Comparison of ENCODE assay signal across 1 cellular context in the genomic region with DNA sequence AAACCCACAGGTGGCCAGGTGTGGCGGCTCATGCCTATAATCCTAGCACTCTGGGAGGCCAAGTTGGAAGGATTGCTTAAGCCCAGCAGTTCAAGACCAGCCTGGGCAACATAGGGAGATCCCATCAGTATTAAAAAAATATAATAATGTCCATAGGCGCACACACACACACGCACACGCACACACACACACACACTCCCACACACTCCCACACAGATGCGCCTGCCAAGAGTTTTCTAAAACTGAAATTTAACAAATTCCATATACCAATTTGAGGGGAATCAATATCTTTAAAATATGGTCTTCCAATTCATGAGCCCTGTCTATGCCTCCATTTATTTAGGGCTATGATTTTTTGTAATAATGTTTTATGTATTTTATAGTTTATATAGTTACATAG.
TF ChIP-seq lines count a peak whose summit lies in the region.

No MANE protein-coding gene starts in this region.

TF ChIP-seq in K562, 482 proteins besides CTCF, POLR2A, EP300 and RAD21:
- no peak for TF ChIP-seq TEAD1 (CRISPR knock-in tag; IDR thresholded peaks at IDR 0.05)
- TF ChIP-seq EGR1 (conservative IDR thresholded peaks at IDR 0.05), result peak; percentile 58
- TF ChIP-seq CCAR2 (IDR thresholded peaks at IDR 0.05; ENCODE audit: low read depth, low read length), result no peak
- TF ChIP-seq, protein P1, sequence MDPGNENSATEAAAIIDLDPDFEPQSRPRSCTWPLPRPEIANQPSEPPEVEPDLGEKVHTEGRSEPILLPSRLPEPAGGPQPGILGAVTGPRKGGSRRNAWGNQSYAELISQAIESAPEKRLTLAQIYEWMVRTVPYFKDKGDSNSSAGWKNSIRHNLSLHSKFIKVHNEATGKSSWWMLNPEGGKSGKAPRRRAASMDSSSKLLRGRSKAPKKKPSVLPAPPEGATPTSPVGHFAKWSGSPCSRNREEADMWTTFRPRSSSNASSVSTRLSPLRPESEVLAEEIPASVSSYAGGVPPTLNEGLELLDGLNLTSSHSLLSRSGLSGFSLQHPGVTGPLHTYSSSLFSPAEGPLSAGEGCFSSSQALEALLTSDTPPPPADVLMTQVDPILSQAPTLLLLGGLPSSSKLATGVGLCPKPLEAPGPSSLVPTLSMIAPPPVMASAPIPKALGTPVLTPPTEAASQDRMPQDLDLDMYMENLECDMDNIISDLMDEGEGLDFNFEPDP (CRISPR knock-in tag; IDR thresholded peaks at IDR 0.05), result no peak
- TF ChIP-seq, protein P2, sequence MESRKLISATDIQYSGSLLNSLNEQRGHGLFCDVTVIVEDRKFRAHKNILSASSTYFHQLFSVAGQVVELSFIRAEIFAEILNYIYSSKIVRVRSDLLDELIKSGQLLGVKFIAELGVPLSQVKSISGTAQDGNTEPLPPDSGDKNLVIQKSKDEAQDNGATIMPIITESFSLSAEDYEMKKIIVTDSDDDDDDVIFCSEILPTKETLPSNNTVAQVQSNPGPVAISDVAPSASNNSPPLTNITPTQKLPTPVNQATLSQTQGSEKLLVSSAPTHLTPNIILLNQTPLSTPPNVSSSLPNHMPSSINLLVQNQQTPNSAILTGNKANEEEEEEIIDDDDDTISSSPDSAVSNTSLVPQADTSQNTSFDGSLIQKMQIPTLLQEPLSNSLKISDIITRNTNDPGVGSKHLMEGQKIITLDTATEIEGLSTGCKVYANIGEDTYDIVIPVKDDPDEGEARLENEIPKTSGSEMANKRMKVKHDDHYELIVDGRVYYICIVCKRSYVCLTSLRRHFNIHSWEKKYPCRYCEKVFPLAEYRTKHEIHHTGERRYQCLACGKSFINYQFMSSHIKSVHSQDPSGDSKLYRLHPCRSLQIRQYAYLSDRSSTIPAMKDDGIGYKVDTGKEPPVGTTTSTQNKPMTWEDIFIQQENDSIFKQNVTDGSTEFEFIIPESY (CRISPR knock-in tag; IDR thresholded peaks at IDR 0.05), result peak; percentile 43; the same call in 1 of the 2 replicates
- TF ChIP-seq POLR2G (IDR thresholded peaks at IDR 0.05; ENCODE audit: low read depth, low read length), result no peak
- TF ChIP-seq, protein P3, sequence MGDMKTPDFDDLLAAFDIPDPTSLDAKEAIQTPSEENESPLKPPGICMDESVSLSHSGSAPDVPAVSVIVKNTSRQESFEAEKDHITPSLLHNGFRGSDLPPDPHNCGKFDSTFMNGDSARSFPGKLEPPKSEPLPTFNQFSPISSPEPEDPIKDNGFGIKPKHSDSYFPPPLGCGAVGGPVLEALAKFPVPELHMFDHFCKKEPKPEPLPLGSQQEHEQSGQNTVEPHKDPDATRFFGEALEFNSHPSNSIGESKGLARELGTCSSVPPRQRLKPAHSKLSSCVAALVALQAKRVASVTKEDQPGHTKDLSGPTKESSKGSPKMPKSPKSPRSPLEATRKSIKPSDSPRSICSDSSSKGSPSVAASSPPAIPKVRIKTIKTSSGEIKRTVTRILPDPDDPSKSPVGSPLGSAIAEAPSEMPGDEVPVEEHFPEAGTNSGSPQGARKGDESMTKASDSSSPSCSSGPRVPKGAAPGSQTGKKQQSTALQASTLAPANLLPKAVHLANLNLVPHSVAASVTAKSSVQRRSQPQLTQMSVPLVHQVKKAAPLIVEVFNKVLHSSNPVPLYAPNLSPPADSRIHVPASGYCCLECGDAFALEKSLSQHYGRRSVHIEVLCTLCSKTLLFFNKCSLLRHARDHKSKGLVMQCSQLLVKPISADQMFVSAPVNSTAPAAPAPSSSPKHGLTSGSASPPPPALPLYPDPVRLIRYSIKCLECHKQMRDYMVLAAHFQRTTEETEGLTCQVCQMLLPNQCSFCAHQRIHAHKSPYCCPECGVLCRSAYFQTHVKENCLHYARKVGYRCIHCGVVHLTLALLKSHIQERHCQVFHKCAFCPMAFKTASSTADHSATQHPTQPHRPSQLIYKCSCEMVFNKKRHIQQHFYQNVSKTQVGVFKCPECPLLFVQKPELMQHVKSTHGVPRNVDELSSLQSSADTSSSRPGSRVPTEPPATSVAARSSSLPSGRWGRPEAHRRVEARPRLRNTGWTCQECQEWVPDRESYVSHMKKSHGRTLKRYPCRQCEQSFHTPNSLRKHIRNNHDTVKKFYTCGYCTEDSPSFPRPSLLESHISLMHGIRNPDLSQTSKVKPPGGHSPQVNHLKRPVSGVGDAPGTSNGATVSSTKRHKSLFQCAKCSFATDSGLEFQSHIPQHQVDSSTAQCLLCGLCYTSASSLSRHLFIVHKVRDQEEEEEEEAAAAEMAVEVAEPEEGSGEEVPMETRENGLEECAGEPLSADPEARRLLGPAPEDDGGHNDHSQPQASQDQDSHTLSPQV (IDR thresholded peaks at IDR 0.05), result no peak
